ENCODE assay signal across 8 cellular contexts in the genomic region with DNA sequence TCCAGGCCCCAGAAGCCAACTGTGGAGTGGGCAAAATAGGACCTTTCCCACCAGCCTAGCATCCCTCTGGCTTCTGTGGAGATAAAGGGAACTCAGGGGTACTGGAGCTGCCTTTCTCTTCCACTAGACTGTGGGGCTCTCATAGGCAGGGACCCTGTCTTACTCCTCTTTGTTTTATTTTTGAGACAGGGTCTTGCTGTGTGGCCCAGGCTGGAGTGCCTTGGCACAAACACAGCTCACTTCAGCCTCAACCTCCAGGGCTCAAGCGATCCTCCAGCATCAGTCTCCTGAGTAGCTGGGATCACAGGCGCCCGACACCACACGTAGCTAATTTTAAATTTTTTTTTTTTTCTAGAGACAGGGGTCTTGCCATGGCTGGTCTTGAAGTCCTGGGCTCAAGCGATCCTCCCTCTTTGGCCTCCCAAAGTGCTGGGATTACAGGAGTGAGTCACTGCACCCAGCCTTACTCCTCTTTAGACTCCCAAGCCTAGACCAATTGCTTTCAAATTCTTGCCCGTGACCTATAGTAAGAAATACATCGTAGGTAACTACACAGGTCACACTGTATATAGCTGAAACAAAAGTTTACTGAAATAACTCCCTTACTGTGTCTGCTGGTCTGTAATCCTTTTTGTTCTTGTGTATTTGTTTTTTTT. TPM values are rescaled to one million over a fixed set of nuclear protein-coding genes. Genes with fewer than 3 reads are reported as not detected.
DNase-seq lines count a peak whose midpoint lies in the region; ATAC-seq, FAIRE-seq and TF ChIP-seq lines count a peak whose summit lies in the region.

No MANE protein-coding gene starts in this region.

- H3K9me3 Mint-ChIP-seq in activated naive CD4-positive, alpha-beta T cell treated with anti-CD3 and anti-CD28 coated beads, Interleukin-2, amount 10 ng/mL, durations not matched to agents 7 days and 5 days = no peaks in the 10 kb centered on the region
- no peaks in the 10 kb centered on the region for H3K9me3 Mint-ChIP-seq in astrocyte (ENCODE audit: unreplicated experiment)

- FAIRE-seq in astrocyte (lab: Jason Lieb, UNC) = no peak

- H3K4me1 Mint-ChIP-seq in activated naive CD4-positive, alpha-beta T cell treated with anti-CD3 and anti-CD28 coated beads, Interleukin-2, amount 10 ng/mL, durations not matched to agents 7 days and 5 days = peaks cover 35% of the 10 kb centered on the region
- H3K4me1 Mint-ChIP-seq in astrocyte (ENCODE audit: low read depth, unreplicated experiment) = peaks cover 34% of the 10 kb centered on the region

- WGBS in upper lobe of left lung, 2 donors = 91 to 97% methylated on average over 7 of the region's 7 CpGs

- no peak overlapping the region for H3K27ac Mint-ChIP-seq in activated naive CD4-positive, alpha-beta T cell treated with anti-CD3 and anti-CD28 coated beads, Interleukin-2, amount 10 ng/mL, durations not matched to agents 7 days and 5 days
- peak overlapping the region; percentile 97 for H3K27ac Mint-ChIP-seq in astrocyte (ENCODE audit: unreplicated experiment)

- peak overlapping the region; percentile 63 for H3K4me3 ChIP-seq in astrocyte (ENCODE audit: insufficient read depth, low read depth, low read length)
- no peak overlapping the region for H3K4me3 ChIP-seq in lower lobe of right lung
- H3K4me3 ChIP-seq in upper lobe of left lung = peak overlapping the region in 1 of 4 donors; percentile 96

- CTCF ChIA-PET in activated naive CD4-positive, alpha-beta T cell treated with anti-CD3 and anti-CD28 coated beads, Interleukin-2, amount 10 ng/mL, durations not matched to agents 7 days and 5 days (lab: Charles Lee) = interaction anchor here (1.1 to 2.8 kb wide), 2 partner anchors 67 to 170 kb away, joined by 3 to 13 read pairs; no protein-coding TSS in a partner anchor

- peaks cover 55% of the 10 kb centered on the region for H4K20me1 ChIP-seq in astrocyte (ENCODE audit: insufficient read depth, low read length)

- peak overlapping the region; percentile 88 for H3K4me3 Mint-ChIP-seq in activated naive CD4-positive, alpha-beta T cell treated with anti-CD3 and anti-CD28 coated beads, Interleukin-2, amount 10 ng/mL, durations not matched to agents 7 days and 5 days
- peak overlapping the region; percentile 83 for H3K4me3 Mint-ChIP-seq in astrocyte (ENCODE audit: unreplicated experiment)

- peak overlapping the region; percentile 94 for H3K9ac ChIP-seq in astrocyte (ENCODE audit: low read length)

- H3K36me3 ChIP-seq in astrocyte (ENCODE audit: insufficient read depth, low read length) (no peaks in the 10 kb centered on the region), lower lobe of right lung (no peaks in the 10 kb centered on the region), upper lobe of left lung (no peaks in the 10 kb centered on the region)

- H3K27ac ChIP-seq in astrocyte (ENCODE audit: low read depth, low read length) = peak overlapping the region; percentile 91
- peak overlapping the region; percentile 95 for H3K27ac ChIP-seq in lower lobe of right lung
- H3K27ac ChIP-seq in upper lobe of left lung = peak overlapping the region; percentile 90 to 94 (median 93)

- H3K9me3 ChIP-seq in astrocyte (ENCODE audit: insufficient read depth, low read depth, low read length) (no peaks in the 10 kb centered on the region), lower lobe of right lung (no peaks in the 10 kb centered on the region), upper lobe of left lung (no peaks in the 10 kb centered on the region)

- H3K36me3 Mint-ChIP-seq in activated naive CD4-positive, alpha-beta T cell treated with anti-CD3 and anti-CD28 coated beads, Interleukin-2, amount 10 ng/mL, durations not matched to agents 7 days and 5 days = peaks cover 5% of the 10 kb centered on the region
- no peaks in the 10 kb centered on the region for H3K36me3 Mint-ChIP-seq in astrocyte (ENCODE audit: low read depth, unreplicated experiment)

- intact Hi-C loops in lower lobe of right lung (cut with DNase I) = loop anchor here (10.0 kb wide), 1 partner anchor 351 kb away; the partner anchor contains the start of genes ATPAF2 and GID4
- intact Hi-C loops in sciatic nerve (cut with DNase I) = loop anchor here (5.0 to 10.0 kb wide), 3 partner anchors 111 to 348 kb away; no protein-coding TSS in a partner anchor

- no peak for ATAC-seq in lower lobe of right lung
- no peak for ATAC-seq in upper lobe of left lung (ENCODE audit: low FRiP score in 2 of 2)
- no peak for ATAC-seq in sciatic nerve

- H3K4me2 ChIP-seq in astrocyte (ENCODE audit: low read length) = peak overlapping the region; percentile 93

- no peak for DNase-seq in activated naive CD4-positive, alpha-beta T cell treated with anti-CD3 and anti-CD28 coated beads, Interleukin-2, amount 10 ng/mL, durations not matched to agents 7 days and 5 days
- DNase-seq in activated naive CD4-positive, alpha-beta T cell treated with Interleukin-2 at 50 U/mL for 16 hours = no peak
- DNase-seq in astrocyte (ENCODE audit: low read depth) (no peak), lower lobe of right lung (no peak), upper lobe of left lung (no peak), NAMALWA (ENCODE audit: low spot score) (no peak), sciatic nerve (ENCODE audit: low spot score) (no peak), NCI-H2029 treated with DMSO at 0.1 percent for 48 hours (lab: John Stamatoyannopoulos, UW) (no peak)

- H3K79me2 ChIP-seq in astrocyte (ENCODE audit: insufficient read depth, low read length) = peaks cover 72% of the 10 kb centered on the region

- H3K4me1 ChIP-seq in astrocyte (ENCODE audit: insufficient read depth, low read length) (peaks cover 30% of the 10 kb centered on the region), lower lobe of right lung (peaks cover 46% of the 10 kb centered on the region), upper lobe of left lung (peaks cover 40 to 57% (median 42%) of the 10 kb centered on the region in 4 donors)

- TF ChIP-seq CTCF in astrocyte (IDR thresholded peaks at IDR 0.05; ENCODE audit: insufficient read depth, low read depth, low read length) (no peak), lower lobe of right lung (IDR thresholded peaks at IDR 0.05) (no peak), upper lobe of left lung (IDR thresholded peaks at IDR 0.05) (no peak)

- TF ChIP-seq POLR2A in upper lobe of left lung (IDR thresholded peaks at IDR 0.05) = no peak

- H2AFZ ChIP-seq in astrocyte (ENCODE audit: low read depth, low read length) = peak overlapping the region; percentile 53

- no peaks in the 10 kb centered on the region for H3K27me3 ChIP-seq in astrocyte (ENCODE audit: insufficient read depth, low read length)
- H3K27me3 ChIP-seq in lower lobe of right lung (ENCODE audit: low read depth) = no peaks in the 10 kb centered on the region
- H3K27me3 ChIP-seq in upper lobe of left lung = no peaks in the 10 kb centered on the region

- TF ChIP-seq EP300 in upper lobe of left lung (IDR thresholded peaks at IDR 0.05) = no peak

- peaks cover 19% of the 10 kb centered on the region for H3K27me3 Mint-ChIP-seq in activated naive CD4-positive, alpha-beta T cell treated with anti-CD3 and anti-CD28 coated beads, Interleukin-2, amount 10 ng/mL, durations not matched to agents 7 days and 5 days
- H3K27me3 Mint-ChIP-seq in astrocyte (ENCODE audit: low read depth, unreplicated experiment) = peaks cover 11% of the 10 kb centered on the region

RNA-seq across cellular contexts. Expression of gene RAI1, which starts 2.6 kb away (rescaled TPM):
- total RNA-seq in astrocyte (39.1 and 39.8 TPM in 2 replicates), lower lobe of right lung (31.1 TPM), upper lobe of left lung (10 to 100 TPM; 33.8 to 76.6 (median 41.2) TPM), sciatic nerve (62.0 TPM)
